27 cellular contexts compared by ENCODE assay signal in the genomic region with DNA sequence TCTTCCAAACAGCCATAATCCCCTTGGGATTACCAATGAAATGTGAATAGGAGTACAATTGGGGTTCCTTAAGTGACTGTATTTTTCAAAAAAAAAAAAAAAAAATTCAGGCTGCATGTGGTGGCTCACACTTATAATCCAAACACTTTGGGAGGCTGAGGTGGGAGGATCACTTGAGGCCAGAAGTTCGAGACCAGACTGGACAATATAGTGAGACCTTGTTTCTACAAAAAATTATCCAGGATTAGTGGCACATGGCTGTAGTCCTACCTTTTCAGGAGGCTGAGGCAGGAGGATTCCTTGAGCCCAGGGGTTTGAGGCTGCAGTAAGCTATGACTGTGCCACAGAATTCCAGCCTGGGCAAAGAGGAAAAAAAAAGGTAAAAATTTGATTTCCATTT.
"Had no signal": no experiment of that assay in that cellular context is flagged by ENCODE, and none has a peak within 500 bp of the region (broad histone marks: within the 10 kb centered on the region; RNA-seq: fewer than 3 reads in every experiment).

No MANE protein-coding gene starts in this region.

- H3K9me3 Mint-ChIP-seq: activated CD4-positive, alpha-beta memory T cell treated with anti-CD3 and anti-CD28 coated beads for 36 hours; activated CD4-positive, alpha-beta T cell treated with anti-CD3 and anti-CD28 coated beads, Interleukin-2, amount 10 ng/mL, durations not matched to agents 24 days and 14 days; activated naive CD4-positive, alpha-beta T cell treated with anti-CD3 and anti-CD28 coated beads, Interleukin-2, amount 10 ng/mL, durations not matched to agents 7 days and 5 days; activated naive CD4-positive, alpha-beta T cell treated with anti-CD3 and anti-CD28 coated beads, Interleukin-2, amount 50 U/mL, for 72 hours; activated T-helper 1 cell treated with anti-CD3 and anti-CD28 coated beads, Interleukin-12 subunit alpha, Interleukin-12 subunit beta, Interleukin-2, Interleukin-4 antibody, amounts not matched to agents 30 ng/mL and 10 ng/mL and 1 ng/mL, durations not matched to agents 14 hours and 24 hours and 36 hours; central memory CD8-positive, alpha-beta T cell; dendritic cell treated with granulocyte-macrophage colony-stimulating factor and Interleukin-4, amounts not matched to agents 40 ng/mL and 50 ng/mL, for 4 days had no signal

- H3K27ac Mint-ChIP-seq: activated CD4-positive, alpha-beta memory T cell treated with anti-CD3 and anti-CD28 coated beads for 36 hours; activated CD4-positive, alpha-beta T cell treated with anti-CD3 and anti-CD28 coated beads for 36 hours; activated CD4-positive, alpha-beta T cell treated with anti-CD3 and anti-CD28 coated beads, Interleukin-2, amount 10 ng/mL, durations not matched to agents 24 days and 14 days; activated CD8-positive, alpha-beta memory T cell treated with anti-CD3 and anti-CD28 coated beads, Interleukin-2, amount 10 ng/mL, durations not matched to agents 7 days and 5 days; activated CD8-positive, alpha-beta T cell treated with anti-CD3 and anti-CD28 coated beads, Interleukin-2, amount 10 ng/mL, durations not matched to agents 7 days and 5 days; activated naive CD4-positive, alpha-beta T cell treated with anti-CD3 and anti-CD28 coated beads, Interleukin-2, amount 10 ng/mL, durations not matched to agents 7 days and 5 days; activated naive CD8-positive, alpha-beta T cell treated with anti-CD3 and anti-CD28 coated beads, Interleukin-2, amount 10 ng/mL, durations not matched to agents 7 days and 5 days; activated T-helper 1 cell treated with anti-CD3 and anti-CD28 coated beads, Interleukin-12 subunit alpha, Interleukin-12 subunit beta, Interleukin-2, Interleukin-4 antibody, amounts not matched to agents 30 ng/mL and 10 ng/mL and 1 ng/mL, durations not matched to agents 14 hours and 24 hours and 36 hours; dendritic cell treated with granulocyte-macrophage colony-stimulating factor and Interleukin-4, amounts not matched to agents 40 ng/mL and 50 ng/mL, for 4 days; endodermal cell had no signal

- H3K36me3 Mint-ChIP-seq: activated CD4-positive, alpha-beta memory T cell treated with anti-CD3 and anti-CD28 coated beads for 36 hours; activated CD8-positive, alpha-beta memory T cell treated with anti-CD3 and anti-CD28 coated beads, Interleukin-2, amount 10 ng/mL, durations not matched to agents 7 days and 5 days; activated naive CD4-positive, alpha-beta T cell treated with anti-CD3 and anti-CD28 coated beads, Interleukin-2, amount 10 ng/mL, durations not matched to agents 7 days and 5 days; activated naive CD4-positive, alpha-beta T cell treated with anti-CD3 and anti-CD28 coated beads, Interleukin-2, amount 50 U/mL, for 72 hours; activated naive CD8-positive, alpha-beta T cell treated with anti-CD3 and anti-CD28 coated beads, Interleukin-2, amount 10 ng/mL, durations not matched to agents 7 days and 5 days; brain had no signal

- H3K36me3 ChIP-seq: ascending aorta, breast epithelium had no signal

- H3K27me3 ChIP-seq: ascending aorta, breast epithelium had no signal

- H3K27me3 Mint-ChIP-seq: activated CD4-positive, alpha-beta memory T cell treated with anti-CD3 and anti-CD28 coated beads for 36 hours; activated CD4-positive, alpha-beta T cell treated with anti-CD3 and anti-CD28 coated beads, Interleukin-2, amount 10 ng/mL, durations not matched to agents 24 days and 14 days; activated CD8-positive, alpha-beta memory T cell treated with anti-CD3 and anti-CD28 coated beads, Interleukin-2, amount 10 ng/mL, durations not matched to agents 7 days and 5 days; brain; dendritic cell treated with granulocyte-macrophage colony-stimulating factor and Interleukin-4, amounts not matched to agents 40 ng/mL and 50 ng/mL, for 4 days had no signal

- H3K4me1 ChIP-seq: ascending aorta, breast epithelium had no signal

- H3K27ac ChIP-seq: ascending aorta, breast epithelium, coronary artery, dorsolateral prefrontal cortex had no signal

- DNase-seq: activated CD4-positive, alpha-beta memory T cell treated with anti-CD3 and anti-CD28 coated beads for 36 hours; activated CD4-positive, alpha-beta T cell treated with anti-CD3 and anti-CD28 coated beads for 36 hours; activated CD4-positive, alpha-beta T cell treated with anti-CD3 and anti-CD28 coated beads, Interleukin-2, amount 10 ng/mL, durations not matched to agents 24 days and 14 days; activated CD4-positive, CD25-positive, alpha-beta regulatory T cell; activated CD4-positive, CD25-positive, alpha-beta regulatory T cell treated with anti-CD3 and anti-CD28 coated beads, Interleukin-2, amount 50 U/mL, for 72 hours; activated CD8-positive, alpha-beta memory T cell treated with anti-CD3 and anti-CD28 coated beads, Interleukin-2, amount 10 ng/mL, durations not matched to agents 7 days and 5 days; activated CD8-positive, alpha-beta memory T cell treated with anti-CD3 and anti-CD28 coated beads, Interleukin-2, amount 50 U/mL, for 4 hours; activated CD8-positive, alpha-beta T cell treated with anti-CD3 and anti-CD28 coated beads, Interleukin-2, amount 10 ng/mL, durations not matched to agents 7 days and 5 days; activated gamma-delta T cell; activated naive CD4-positive, alpha-beta T cell; activated naive CD4-positive, alpha-beta T cell treated with anti-CD3 and anti-CD28 coated beads, Interleukin-2, amount 10 ng/mL, durations not matched to agents 7 days and 5 days; activated naive CD8-positive, alpha-beta T cell treated with anti-CD3 and anti-CD28 coated beads, Interleukin-2, amount 10 ng/mL, durations not matched to agents 7 days and 5 days; activated T-cell treated with anti-CD3 and anti-CD28 coated beads, Interleukin-2, amount 50 U/mL, for 1 hour; activated T-cell treated with anti-CD3 and anti-CD28 coated beads, Interleukin-2, amount 50 U/mL, for 48 hours; dorsolateral prefrontal cortex; effector memory CD4-positive, alpha-beta T cell; endodermal cell; foreskin fibroblast; T-helper 2 cell had no signal

- H3K4me1 Mint-ChIP-seq: activated CD4-positive, alpha-beta T cell treated with anti-CD3 and anti-CD28 coated beads for 36 hours; activated CD4-positive, alpha-beta T cell treated with anti-CD3 and anti-CD28 coated beads, Interleukin-2, amount 10 ng/mL, durations not matched to agents 24 days and 14 days; activated CD8-positive, alpha-beta memory T cell treated with anti-CD3 and anti-CD28 coated beads, Interleukin-2, amount 10 ng/mL, durations not matched to agents 7 days and 5 days; activated naive CD4-positive, alpha-beta T cell treated with anti-CD3 and anti-CD28 coated beads, Interleukin-2, amount 10 ng/mL, durations not matched to agents 7 days and 5 days; activated naive CD8-positive, alpha-beta T cell treated with anti-CD3 and anti-CD28 coated beads, Interleukin-2, amount 10 ng/mL, durations not matched to agents 7 days and 5 days; brain; central memory CD8-positive, alpha-beta T cell had no signal

- H3K9me3 ChIP-seq: ascending aorta, breast epithelium had no signal

- H3K4me3 ChIP-seq: ascending aorta, breast epithelium, coronary artery, dorsolateral prefrontal cortex had no signal

- H3K4me3 Mint-ChIP-seq: activated CD4-positive, alpha-beta memory T cell treated with anti-CD3 and anti-CD28 coated beads for 36 hours; activated CD4-positive, alpha-beta T cell treated with anti-CD3 and anti-CD28 coated beads for 36 hours; activated CD4-positive, alpha-beta T cell treated with anti-CD3 and anti-CD28 coated beads, Interleukin-2, amount 10 ng/mL, durations not matched to agents 24 days and 14 days; activated CD8-positive, alpha-beta memory T cell treated with anti-CD3 and anti-CD28 coated beads, Interleukin-2, amount 10 ng/mL, durations not matched to agents 7 days and 5 days; activated CD8-positive, alpha-beta T cell treated with anti-CD3 and anti-CD28 coated beads, Interleukin-2, amount 10 ng/mL, durations not matched to agents 7 days and 5 days; activated naive CD4-positive, alpha-beta T cell treated with anti-CD3 and anti-CD28 coated beads, Interleukin-2, amount 10 ng/mL, durations not matched to agents 7 days and 5 days; activated naive CD8-positive, alpha-beta T cell treated with anti-CD3 and anti-CD28 coated beads, Interleukin-2, amount 10 ng/mL, durations not matched to agents 7 days and 5 days; activated T-helper 1 cell treated with anti-CD3 and anti-CD28 coated beads, Interleukin-12 subunit alpha, Interleukin-12 subunit beta, Interleukin-2, Interleukin-4 antibody, amounts not matched to agents 30 ng/mL and 10 ng/mL and 1 ng/mL, durations not matched to agents 14 hours and 24 hours and 36 hours; central memory CD8-positive, alpha-beta T cell; dendritic cell treated with granulocyte-macrophage colony-stimulating factor and Interleukin-4, amounts not matched to agents 40 ng/mL and 50 ng/mL, for 4 days; endodermal cell had no signal
